ENCODE assay signal across 9 cellular contexts in genomic region chr1:227948493-227949260, GRCh38. TPM values are rescaled to one million over a fixed set of nuclear protein-coding genes. Genes with fewer than 3 reads are reported as not detected.
DNase-seq lines count a peak whose midpoint lies in the region; ATAC-seq and TF ChIP-seq lines count a peak whose summit lies in the region.
"Had no signal": no experiment of that assay in that cellular context is flagged by ENCODE, and none has a peak within 500 bp of the region (broad histone marks: within the 10 kb centered on the region; RNA-seq: fewer than 3 reads in every experiment).

No MANE protein-coding gene starts in this region.

- H3K9me3 ChIP-seq in right lobe of liver, result no peaks in the 10 kb centered on the region

- H3K4me1 Mint-ChIP-seq in activated naive CD8-positive, alpha-beta T cell treated with anti-CD3 and anti-CD28 coated beads, Interleukin-2, amount 50 U/mL, for 24 hours, result peaks cover 8% of the 10 kb centered on the region

- no peak for TF ChIP-seq CTCF in right lobe of liver (IDR thresholded peaks at IDR 0.05)

- DNase-seq in cardiac septum (ENCODE audit: low spot score), result peak; percentile 59
- DNase-seq in Right ventricle myocardium superior, result no peak
- no peak for DNase-seq in activated naive CD8-positive, alpha-beta T cell treated with anti-CD3 and anti-CD28 coated beads, Interleukin-2, amount 50 U/mL, for 24 hours
- peak in 2 of 3 donors; percentile 33 to 37 for DNase-seq in right lobe of liver

- H3K36me3 ChIP-seq in right lobe of liver, result no peaks in the 10 kb centered on the region
- no peaks in the 10 kb centered on the region for H3K36me3 ChIP-seq in urinary bladder (ENCODE audit: insufficient read depth)

- intact Hi-C loops in cardiac septum (cut with DNase I), result loop anchor here (2.0 kb wide), 1 partner anchor 468 kb away; no protein-coding TSS in a partner anchor
- intact Hi-C loops in Right ventricle myocardium superior (cut with DNase I), result loop anchor here (5.0 kb wide), 1 partner anchor 466 kb away; no protein-coding TSS in a partner anchor
- intact Hi-C loops in right lobe of liver (cut with DNase I), result loop anchor here (5.0 to 10.0 kb wide), 3 partner anchors 184 to 464 kb away; no protein-coding TSS in a partner anchor

- no peak for TF ChIP-seq POLR2A in right lobe of liver (IDR thresholded peaks at IDR 0.05)

- H3K27me3 Mint-ChIP-seq in activated naive CD8-positive, alpha-beta T cell treated with anti-CD3 and anti-CD28 coated beads, Interleukin-2, amount 50 U/mL, for 24 hours, result peaks cover 24% of the 10 kb centered on the region

- H3K4me3 ChIP-seq in right lobe of liver (peak overlapping the region in 2 of 3 donors; percentile 20 to 33), urinary bladder (ENCODE audit: low read depth, low read length) (peak overlapping the region; percentile 56)
- H3K4me3 ChIP-seq: GM12878 had no signal

- H3K4me1 ChIP-seq in right lobe of liver (peaks cover 0 to 9% (median 0%) of the 10 kb centered on the region in 4 donors), urinary bladder (ENCODE audit: insufficient read depth) (no peaks in the 10 kb centered on the region)

- H3K36me3 Mint-ChIP-seq in activated naive CD8-positive, alpha-beta T cell treated with anti-CD3 and anti-CD28 coated beads, Interleukin-2, amount 50 U/mL, for 24 hours (ENCODE audit: low read depth), result no peaks in the 10 kb centered on the region

- no peak overlapping the region for H3K27ac Mint-ChIP-seq in activated naive CD8-positive, alpha-beta T cell treated with anti-CD3 and anti-CD28 coated beads, Interleukin-2, amount 50 U/mL, for 24 hours

- ATAC-seq in Right ventricle myocardium superior (ENCODE audit: poor library complexity) (no peak), right lobe of liver (no peak), GM21360 (IDR thresholded peaks at IDR 0.05; ENCODE audit: unreplicated experiment) (no peak), GM21367 (IDR thresholded peaks at IDR 0.05; ENCODE audit: unreplicated experiment) (no peak), GM21723 (IDR thresholded peaks at IDR 0.05; ENCODE audit: unreplicated experiment) (no peak)
- no peak for ATAC-seq in activated naive CD8-positive, alpha-beta T cell treated with anti-CD3 and anti-CD28 coated beads, Interleukin-2, amount 50 U/mL, for 24 hours
- ATAC-seq: GM12878 had no signal

- no peak overlapping the region for H3K27ac ChIP-seq in right lobe of liver
- no peak overlapping the region for H3K27ac ChIP-seq in urinary bladder (ENCODE audit: low read depth)

- 57% methylated on average over 1 of the region's 25 CpGs for WGBS in right lobe of liver (ENCODE audit: insufficient coverage, low coverage, low lambda C conversion rate, missing lambda C conversion rate)
- 19% methylated on average over 25 of the region's 25 CpGs for WGBS in urinary bladder

- H3K4me3 Mint-ChIP-seq in activated naive CD8-positive, alpha-beta T cell treated with anti-CD3 and anti-CD28 coated beads, Interleukin-2, amount 50 U/mL, for 24 hours, result peak overlapping the region; percentile 35

- H3K27me3 ChIP-seq in right lobe of liver, result no peaks in the 10 kb centered on the region

- no peaks in the 10 kb centered on the region for H3K9me3 Mint-ChIP-seq in activated naive CD8-positive, alpha-beta T cell treated with anti-CD3 and anti-CD28 coated beads, Interleukin-2, amount 50 U/mL, for 24 hours

RNA-seq across cellular contexts. Expression of gene WNT9A, which starts 0.9 kb away (rescaled TPM):
- total RNA-seq in cardiac septum, result 6.5 TPM
- total RNA-seq in Right ventricle myocardium superior, result 0.59 TPM
- total RNA-seq in right lobe of liver, result under 1 TPM in 5 of 6 experiments, not detected in 1; 0.09 to 0.19 (median 0.10) TPM
- 2.7 TPM for total RNA-seq in urinary bladder
- polyA plus RNA-seq in urinary bladder, result 9.4 TPM
- total RNA-seq: GM12878 had no signal
- polyA plus RNA-seq: GM12878 had no signal

RNA-seq across cellular contexts. Expression of gene WNT3A, which starts 58.1 kb away (rescaled TPM):
- total RNA-seq in cardiac septum (not detected), Right ventricle myocardium superior (not detected), right lobe of liver (not detected), urinary bladder (not detected)
- polyA plus RNA-seq in urinary bladder, result not detected
- total RNA-seq: GM12878 had no signal

Comparison
In these comparisons a context has a peak if more than half of its experiments do, and no peak if none do; other contexts are left out.
1. DNase-seq: peak in cardiac septum (single experiment) and right lobe of liver (2 of 3); none in Right ventricle myocardium superior (single experiment) and activated naive CD8-positive, alpha-beta T cell treated with anti-CD3 and anti-CD28 coated beads, Interleukin-2, amount 50 U/mL, for 24 hours (single experiment).